In genomic region chr12:15829949-15830348, GRCh38 we compare ENCODE assay signal across 12 cellular contexts. TPM values are rescaled to one million over a fixed set of nuclear protein-coding genes. Genes with fewer than 3 reads are reported as not detected.
DNase-seq lines count a peak whose midpoint lies in the region; ATAC-seq and TF ChIP-seq lines count a peak whose summit lies in the region.
"Had no signal": no experiment of that assay in that cellular context is flagged by ENCODE, and none has a peak within 500 bp of the region (broad histone marks: within the 10 kb centered on the region; RNA-seq: fewer than 3 reads in every experiment).

No MANE protein-coding gene starts in this region.

- no peak overlapping the region for H3K4me3 Mint-ChIP-seq in mesothelial cell of epicardium
- H3K4me3 Mint-ChIP-seq in activated naive CD4-positive, alpha-beta T cell treated with anti-CD3 and anti-CD28 coated beads, Interleukin-2, amount 10 ng/mL, durations not matched to agents 7 days and 5 days, result no peak overlapping the region
- H3K4me3 Mint-ChIP-seq in stimulated activated naive B cell treated with anti-CD40 and anti-IgM and Interleukin-4, amounts not matched to agents 10 μg/mL and 1 μg/mL and 100 μg/mL, for 72 hours, result no peak overlapping the region
- H3K4me3 Mint-ChIP-seq: activated naive CD8-positive, alpha-beta T cell; neural crest cell had no signal

- POLR2A ChIA-PET in AG04450 (lab: Yijun Ruan, JAX), result interaction anchor here (1.6 kb wide), 1 partner anchor 41 kb away, joined by 7 read pairs; the partner anchor contains the start of gene EPS8

- H3K27ac Mint-ChIP-seq in mesothelial cell of epicardium, result peak overlapping the region; percentile 68
- H3K27ac Mint-ChIP-seq in activated naive CD4-positive, alpha-beta T cell treated with anti-CD3 and anti-CD28 coated beads, Interleukin-2, amount 10 ng/mL, durations not matched to agents 7 days and 5 days, result no peak overlapping the region
- no peak overlapping the region for H3K27ac Mint-ChIP-seq in stimulated activated naive B cell treated with anti-CD40 and anti-IgM and Interleukin-4, amounts not matched to agents 10 μg/mL and 1 μg/mL and 100 μg/mL, for 72 hours
- H3K27ac Mint-ChIP-seq: activated naive CD8-positive, alpha-beta T cell had no signal

- TF ChIP-seq CTCF in AG04450 (IDR thresholded peaks at IDR 0.05; ENCODE audit: low read depth, low read length), result no peak
- no peak for TF ChIP-seq CTCF in NB4 (IDR thresholded peaks at IDR 0.05; ENCODE audit: low read depth, low read length)
- no peak for TF ChIP-seq CTCF in coronary artery (IDR thresholded peaks at IDR 0.05)
- TF ChIP-seq CTCF in mesothelial cell of epicardium (IDR thresholded peaks at IDR 0.05; ENCODE audit: unreplicated experiment), result no peak

- DNase-seq in AG04450 (ENCODE audit: low read depth, low spot score) (no peak), NB4 (ENCODE audit: low read depth) (peak; percentile 12), coronary artery (ENCODE audit: low spot score) (no peak), mesothelial cell of epicardium (ENCODE audit: low spot score in 2 of 2, unreplicated experiment in 2 of 2) (no peak), SW480 (ENCODE audit: low spot score) (no peak)
- DNase-seq in activated naive CD4-positive, alpha-beta T cell treated with anti-CD3 and anti-CD28 coated beads, Interleukin-2, amount 10 ng/mL, durations not matched to agents 7 days and 5 days, result no peak
- DNase-seq in stimulated activated naive B cell treated with anti-CD40 and anti-IgM and Interleukin-4, amounts not matched to agents 10 μg/mL and 1 μg/mL and 100 μg/mL, for 72 hours, result no peak
- DNase-seq: NCI-H187, transverse colon had no signal

- no peaks in the 10 kb centered on the region for H3K27me3 Mint-ChIP-seq in mesothelial cell of epicardium (ENCODE audit: low read depth)
- H3K27me3 Mint-ChIP-seq in activated naive CD4-positive, alpha-beta T cell treated with anti-CD3 and anti-CD28 coated beads, Interleukin-2, amount 10 ng/mL, durations not matched to agents 7 days and 5 days, result peaks cover under 1% of the 10 kb centered on the region
- peaks cover 0 to 7% of the 10 kb centered on the region in 2 donors for H3K27me3 Mint-ChIP-seq in stimulated activated naive B cell treated with anti-CD40 and anti-IgM and Interleukin-4, amounts not matched to agents 10 μg/mL and 1 μg/mL and 100 μg/mL, for 72 hours

- peaks cover 24% of the 10 kb centered on the region for H3K4me1 Mint-ChIP-seq in mesothelial cell of epicardium
- H3K4me1 Mint-ChIP-seq in activated naive CD4-positive, alpha-beta T cell treated with anti-CD3 and anti-CD28 coated beads, Interleukin-2, amount 10 ng/mL, durations not matched to agents 7 days and 5 days, result no peaks in the 10 kb centered on the region
- H3K4me1 Mint-ChIP-seq in stimulated activated naive B cell treated with anti-CD40 and anti-IgM and Interleukin-4, amounts not matched to agents 10 μg/mL and 1 μg/mL and 100 μg/mL, for 72 hours, result no peaks in the 10 kb centered on the region
- H3K4me1 Mint-ChIP-seq: neural crest cell had no signal

- H3K9me3 ChIP-seq in AG04450 (ENCODE audit: control insufficient read depth, insufficient read depth, low read length), result no peaks in the 10 kb centered on the region
- H3K9me3 ChIP-seq: transverse colon had no signal

- CTCF ChIA-PET in AG04450 (lab: Charles Lee), result no interaction called here
- CTCF ChIA-PET in activated naive CD4-positive, alpha-beta T cell treated with anti-CD3 and anti-CD28 coated beads, Interleukin-2, amount 10 ng/mL, durations not matched to agents 7 days and 5 days (lab: Charles Lee), result no interaction called here

- no peak overlapping the region for H3K4me3 ChIP-seq in AG04450 (ENCODE audit: low read depth, low read length)
- no peak overlapping the region for H3K4me3 ChIP-seq in NB4 (ENCODE audit: low read depth, low read length)
- no peak overlapping the region for H3K4me3 ChIP-seq in coronary artery
- H3K4me3 ChIP-seq: transverse colon had no signal

- TF ChIP-seq POLR2A in NB4 (IDR thresholded peaks at IDR 0.05; ENCODE audit: extremely low read depth, insufficient read length), result no peak

- peak overlapping the region; percentile 35 for H3K27ac ChIP-seq in AG04450 (ENCODE audit: low read depth, low read length)
- peak overlapping the region; percentile 53 to 61 for H3K27ac ChIP-seq in coronary artery
- H3K27ac ChIP-seq: transverse colon had no signal

- no peak for ATAC-seq in GM19324 (IDR thresholded peaks at IDR 0.05; ENCODE audit: low FRiP score, unreplicated experiment)
- ATAC-seq in stimulated activated naive B cell treated with anti-CD40 and anti-IgM and Interleukin-4, amounts not matched to agents 10 μg/mL and 1 μg/mL and 100 μg/mL, for 72 hours (replicated peaks), result no peak

- H3K27me3 ChIP-seq in AG04450 (ENCODE audit: control insufficient read depth, insufficient read depth, low read length), result no peaks in the 10 kb centered on the region
- H3K27me3 ChIP-seq: transverse colon had no signal

- H3K9me3 Mint-ChIP-seq in mesothelial cell of epicardium, result no peaks in the 10 kb centered on the region
- H3K9me3 Mint-ChIP-seq in activated naive CD4-positive, alpha-beta T cell treated with anti-CD3 and anti-CD28 coated beads, Interleukin-2, amount 10 ng/mL, durations not matched to agents 7 days and 5 days, result no peaks in the 10 kb centered on the region
- no peaks in the 10 kb centered on the region for H3K9me3 Mint-ChIP-seq in stimulated activated naive B cell treated with anti-CD40 and anti-IgM and Interleukin-4, amounts not matched to agents 10 μg/mL and 1 μg/mL and 100 μg/mL, for 72 hours

- no peaks in the 10 kb centered on the region for H3K36me3 Mint-ChIP-seq in mesothelial cell of epicardium
- H3K36me3 Mint-ChIP-seq in activated naive CD4-positive, alpha-beta T cell treated with anti-CD3 and anti-CD28 coated beads, Interleukin-2, amount 10 ng/mL, durations not matched to agents 7 days and 5 days, result no peaks in the 10 kb centered on the region
- no peaks in the 10 kb centered on the region for H3K36me3 Mint-ChIP-seq in stimulated activated naive B cell treated with anti-CD40 and anti-IgM and Interleukin-4, amounts not matched to agents 10 μg/mL and 1 μg/mL and 100 μg/mL, for 72 hours
- H3K36me3 Mint-ChIP-seq: activated naive CD8-positive, alpha-beta T cell had no signal

RNA-seq across cellular contexts. Expression of gene EPS8, which starts 40.8 kb away (rescaled TPM):
- polyA plus RNA-seq in AG04450 (2011; rRNA removed), result 56.2 and 69.9 TPM in 2 replicates
- polyA minus RNA-seq in AG04450 (2011; rRNA and poly(A)+ RNA removed), result 68.3 and 71.2 TPM in 2 replicates
- 19.1 to 24.8 TPM (median 21.5 TPM) in 3 replicates for total RNA-seq in mesothelial cell of epicardium

RNA-seq across cellular contexts. Expression of gene STRAP, which starts 52.2 kb away (rescaled TPM):
- 133 and 180 TPM in 2 replicates for polyA plus RNA-seq in AG04450 (2011; rRNA removed)
- polyA minus RNA-seq in AG04450 (2011; rRNA and poly(A)+ RNA removed), result 151 and 152 TPM in 2 replicates
- 108 to 110 TPM (median 109 TPM) in 3 replicates for total RNA-seq in mesothelial cell of epicardium
